11 cellular contexts compared by ENCODE assay signal in genomic region chr2:46333912-46334311, GRCh38. TPM values are rescaled to one million over a fixed set of nuclear protein-coding genes. Genes with fewer than 3 reads are reported as not detected.
A peak's percentile ranks its signal among the peaks of the same experiment; 100 is the strongest.
DNase-seq lines count a peak whose midpoint lies in the region; ATAC-seq and TF ChIP-seq lines count a peak whose summit lies in the region.
"Had no signal": no experiment of that assay in that cellular context is flagged by ENCODE, and none has a peak within 500 bp of the region (broad histone marks: within the 10 kb centered on the region; RNA-seq: fewer than 3 reads in every experiment).

No MANE protein-coding gene starts in this region.

- H3K36me3 ChIP-seq in PC-9 (ENCODE audit: low read depth) (peaks cover 6% of the 10 kb centered on the region; the same call in 1 of the 2 replicates), endodermal cell (ENCODE audit: control insufficient read depth, insufficient read depth, low read length) (no peaks in the 10 kb centered on the region)

- no peaks in the 10 kb centered on the region for H3K36me3 Mint-ChIP-seq in endodermal cell (ENCODE audit: low read depth)
- no peaks in the 10 kb centered on the region for H3K36me3 Mint-ChIP-seq in osteocyte (ENCODE audit: unreplicated experiment)

- H3K4me1 ChIP-seq in PC-9 (replicated peaks; ENCODE audit: insufficient read depth) (peaks cover 56% of the 10 kb centered on the region), endodermal cell (ENCODE audit: control insufficient read depth, insufficient read depth, low read length) (peaks cover 13% of the 10 kb centered on the region)

- no peak overlapping the region for H3K27ac ChIP-seq in PC-9
- no peak overlapping the region for H3K27ac ChIP-seq in endodermal cell (ENCODE audit: low read depth, low read length)

- H3K27me3 ChIP-seq in PC-9 (ENCODE audit: insufficient read depth, low read depth) (no peaks in the 10 kb centered on the region), endodermal cell (ENCODE audit: control insufficient read depth, insufficient read depth, low read length, poor library complexity, severe bottlenecking) (peaks cover 19% of the 10 kb centered on the region)

- peaks cover 42% of the 10 kb centered on the region for H3F3A ChIP-seq in PC-9 (ENCODE audit: insufficient read depth, low read depth)

- ATAC-seq in HG03439 (IDR thresholded peaks at IDR 0.05; ENCODE audit: unreplicated experiment) (no peak), GM21723 (IDR thresholded peaks at IDR 0.05; ENCODE audit: unreplicated experiment) (no peak), HG02840 (IDR thresholded peaks at IDR 0.05; ENCODE audit: low FRiP score, unreplicated experiment) (no peak)

- H3K9me3 Mint-ChIP-seq in endodermal cell (no peaks in the 10 kb centered on the region), osteocyte (ENCODE audit: unreplicated experiment) (no peaks in the 10 kb centered on the region)

- no peak overlapping the region for H3K9ac ChIP-seq in endodermal cell (ENCODE audit: extremely low read depth, low read length, poor library complexity, severe bottlenecking)

- no peak overlapping the region for H2AFZ ChIP-seq in PC-9

- H3K27ac Mint-ChIP-seq in endodermal cell (no peak overlapping the region), osteocyte (ENCODE audit: unreplicated experiment) (peak overlapping the region; percentile 96)

- POLR2A ChIA-PET in PC-9 (lab: Charles Lee; ENCODE audit: unreplicated experiment), result no interaction called here

- TF ChIP-seq CTCF in PC-9 (conservative IDR thresholded peaks at IDR 0.05), result peak; percentile 35; the same call in 1 of the 2 replicates
- peak; percentile 66 for TF ChIP-seq CTCF in endodermal cell (conservative IDR thresholded peaks at IDR 0.05)
- peak; percentile 32 for TF ChIP-seq CTCF in osteocyte (IDR thresholded peaks at IDR 0.05)

- peaks cover 69% of the 10 kb centered on the region for H4K20me1 ChIP-seq in PC-9 (ENCODE audit: insufficient read depth)

- no peak overlapping the region for H3K4me2 ChIP-seq in PC-9

- WGBS in endodermal cell (ENCODE audit: insufficient coverage in 1 of 2, insufficient read length in 1 of 2), 2 experiments, result 90 to 92% methylated on average over 3 to 4 of the region's 4 CpGs

- H3K9me2 ChIP-seq in PC-9 (ENCODE audit: insufficient read depth), result no peaks in the 10 kb centered on the region

- no peak overlapping the region for H3K4me3 ChIP-seq in PC-9
- H3K4me3 ChIP-seq in endodermal cell (ENCODE audit: low read length), result no peak overlapping the region

- no peaks in the 10 kb centered on the region for H3K9me3 ChIP-seq in PC-9 (ENCODE audit: insufficient read depth, low read depth)
- no peaks in the 10 kb centered on the region for H3K9me3 ChIP-seq in endodermal cell (ENCODE audit: control insufficient read depth, low read length)

- H3K27me3 Mint-ChIP-seq in endodermal cell (ENCODE audit: insufficient read depth) (peaks cover 42% of the 10 kb centered on the region), osteocyte (ENCODE audit: unreplicated experiment) (no peaks in the 10 kb centered on the region)

- BruUV-seq in PC-9 (replicated peaks; lab: Mats Ljungman, UMichigan), result no TSS peak

- H3K4me1 Mint-ChIP-seq in endodermal cell (peaks cover 33% of the 10 kb centered on the region), osteocyte (ENCODE audit: unreplicated experiment) (peaks cover 74% of the 10 kb centered on the region)

- peaks cover 95% of the 10 kb centered on the region for H3K79me2 ChIP-seq in PC-9 (ENCODE audit: low read depth)

- CTCF ChIA-PET in PC-9 (lab: Charles Lee), result interaction anchor here (0.5 to 0.6 kb wide), 2 partner anchors 260 to 536 kb away, joined by 5 to 6 read pairs; no protein-coding TSS in a partner anchor

- intact Hi-C loops in PC-9 (cut with micrococcal nuclease; ENCODE audit: unreplicated experiment), result no loop called here

- H3K4me3 Mint-ChIP-seq in endodermal cell (no peak overlapping the region), osteocyte (ENCODE audit: unreplicated experiment) (peak overlapping the region; percentile 27)

- peak; percentile 15 for DNase-seq in AML-193 (lab: John Stamatoyannopoulos, UW)
- no peak for DNase-seq in PC-9
- DNase-seq in endodermal cell, result no peak
- DNase-seq in osteocyte (ENCODE audit: extremely low spot score, unreplicated experiment), result no peak
- no peak for DNase-seq in COR-L47 (lab: John Stamatoyannopoulos, UW)
- DNase-seq: activated CD4-positive, CD25-positive, alpha-beta regulatory T cell treated with anti-CD3 and anti-CD28 coated beads, Interleukin-2, amount 50 U/mL, for 72 hours; DND-41; NCI-H446 treated with DMSO at 0.1 percent for 48 hours had no signal

RNA-seq across cellular contexts. Expression of gene EPAS1, which starts 36.7 kb away (rescaled TPM):
- 127 and 163 TPM in 2 replicates for total RNA-seq in PC-9 (2021)
- total RNA-seq in endodermal cell, result 1 to 10 TPM; 1.2 to 1.9 TPM
- 1.2 TPM for polyA plus RNA-seq in endodermal cell (2013, experiment 1 of 2)
- 1.5 TPM for polyA plus RNA-seq in endodermal cell (2013, experiment 2 of 2)
- 11.0 and 14.1 TPM in 2 replicates for total RNA-seq in osteocyte

Comparison
In these comparisons a context has a peak if more than half of its experiments do, and no peak if none do; other contexts are left out.
1. DNase-seq: peak in AML-193 (2 of 2); none in PC-9 (0 of 2), endodermal cell (single experiment), osteocyte (single experiment) and COR-L47 (single experiment).
2. Peak in every context shown above with its lines, with median percentiles within 50 percentile points of each other: CTCF ChIP-seq.